In the genomic region with DNA sequence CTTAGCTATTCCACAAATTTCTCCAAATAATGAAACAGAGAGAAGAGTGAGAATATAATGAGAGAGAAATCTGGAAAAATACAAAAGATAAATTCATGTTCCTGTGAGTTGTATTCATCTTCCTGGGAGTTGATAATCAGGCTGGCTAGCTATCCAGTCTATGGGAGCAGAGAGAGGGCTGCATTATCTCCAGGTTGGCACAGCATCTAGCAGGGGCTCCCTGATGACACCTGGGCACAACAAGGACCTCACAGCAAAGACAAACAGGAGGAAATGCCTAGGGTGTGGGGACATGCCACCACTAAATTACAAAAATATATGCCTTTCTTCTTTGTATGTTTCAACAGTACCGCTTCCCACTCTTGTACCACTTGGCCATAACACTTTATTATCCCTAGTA, we compare ENCODE assay signal across 1 cellular context.
TF ChIP-seq lines count a peak whose summit lies in the region.

No MANE protein-coding gene starts in this region.

TF ChIP-seq in K562, 482 proteins besides CTCF, POLR2A, EP300 and RAD21 (continued from another document):
- TF ChIP-seq E2F6 (IDR thresholded peaks at IDR 0.05; ENCODE audit: borderline replicate concordance in 1 of 2, extremely low read depth in 1 of 2, insufficient read depth in 1 of 2, insufficient read length in 1 of 2, low read depth in 1 of 2, low read length in 1 of 2, poor library complexity in 1 of 2, severe bottlenecking in 1 of 2) = no peak
- no peak for TF ChIP-seq ZKSCAN1 (IDR thresholded peaks at IDR 0.05; ENCODE audit: low read depth, low read length)
- no peak for TF ChIP-seq ZC3H8 (IDR thresholded peaks at IDR 0.05)
- TF ChIP-seq BRD9 (IDR thresholded peaks at IDR 0.05; ENCODE audit: low read depth, partially characterized antibody) = no peak
- TF ChIP-seq SREBF1 (IDR thresholded peaks at IDR 0.05; ENCODE audit: borderline replicate concordance, low read depth, low read length) = no peak
- TF ChIP-seq GATAD2B (IDR thresholded peaks at IDR 0.05; ENCODE audit: borderline replicate concordance) = no peak
- TF ChIP-seq ZZZ3 (IDR thresholded peaks at IDR 0.05) = no peak
- TF ChIP-seq CBFB (CRISPR knock-in tag; IDR thresholded peaks at IDR 0.05) = no peak
- no peak for TF ChIP-seq RBM17 (IDR thresholded peaks at IDR 0.05; ENCODE audit: borderline replicate concordance, low read depth, low read length)
- no peak for TF ChIP-seq IRF2 (CRISPR knock-in tag; IDR thresholded peaks at IDR 0.05)
- no peak for TF ChIP-seq NR3C1 (CRISPR knock-in tag; IDR thresholded peaks at IDR 0.05)
- TF ChIP-seq ZNF76 (CRISPR knock-in tag; IDR thresholded peaks at IDR 0.05; ENCODE audit: borderline replicate concordance) = no peak
- no peak for TF ChIP-seq TARDBP (IDR thresholded peaks at IDR 0.05)
- no peak for TF ChIP-seq PREB (CRISPR knock-in tag; IDR thresholded peaks at IDR 0.05)
